In genomic region chr6:105136433-105137350, GRCh38 we compare ENCODE assay signal across 1 cellular context.
A peak's percentile ranks its signal among the peaks of the same experiment; 100 is the strongest.
TF ChIP-seq lines count a peak whose summit lies in the region.

No MANE protein-coding gene starts in this region.

TF ChIP-seq in H1, 55 proteins besides CTCF, POLR2A, EP300 and RAD21 (continued from another document):
- TF ChIP-seq USF2 (IDR thresholded peaks at IDR 0.05; ENCODE audit: low read length) (no peak), EZH2 (IDR thresholded peaks at IDR 0.05; ENCODE audit: low read depth, low read length, severe bottlenecking) (peak; percentile 57), SRF (IDR thresholded peaks at IDR 0.05; ENCODE audit: low read depth, low read length) (no peak), ZNF274 (IDR thresholded peaks at IDR 0.05; ENCODE audit: borderline replicate concordance, extremely low read depth, low read length) (no peak), CBX5 (IDR thresholded peaks at IDR 0.05; ENCODE audit: low read depth, low read length) (no peak), ASH2L (IDR thresholded peaks at IDR 0.05; ENCODE audit: low read length) (peak; percentile 59), FOSL1 (IDR thresholded peaks at IDR 0.05; ENCODE audit: insufficient read depth, low read depth, low read length) (no peak), PHF8 (conservative IDR thresholded peaks at IDR 0.05; ENCODE audit: low read depth, low read length) (peak; percentile 27; the same call in 1 of the 2 replicates), TAF1 (IDR thresholded peaks at IDR 0.05; ENCODE audit: low read depth, low read length) (0 out of 2 replicates have a peak, but pooled peaks have one; percentile 18), SIN3A (conservative IDR thresholded peaks at IDR 0.05 in 1 of 2, IDR thresholded peaks at IDR 0.05 in 1 of 2; ENCODE audit: low read depth in 1 of 2, low read length in 2 of 2) (no peak), NRF1 (IDR thresholded peaks at IDR 0.05; ENCODE audit: low read depth, low read length) (peak; percentile 50), KDM4A (IDR thresholded peaks at IDR 0.05; ENCODE audit: low read depth, low read length, severe bottlenecking) (peak; percentile 90), E2F6 (IDR thresholded peaks at IDR 0.05) (peak; percentile 66), POLR2AphosphoS5 (IDR thresholded peaks at IDR 0.05; ENCODE audit: low read depth, low read length) (no peak), TBP (IDR thresholded peaks at IDR 0.05; ENCODE audit: low read depth, low read length) (peak; percentile 53; the same call in 1 of the 2 replicates), TEAD4 (IDR thresholded peaks at IDR 0.05; ENCODE audit: low read depth, low read length) (no peak), BACH1 (IDR thresholded peaks at IDR 0.05; ENCODE audit: low read length) (no peak)
- TF ChIP-seq, protein P1, sequence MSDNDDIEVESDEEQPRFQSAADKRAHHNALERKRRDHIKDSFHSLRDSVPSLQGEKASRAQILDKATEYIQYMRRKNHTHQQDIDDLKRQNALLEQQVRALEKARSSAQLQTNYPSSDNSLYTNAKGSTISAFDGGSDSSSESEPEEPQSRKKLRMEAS (IDR thresholded peaks at IDR 0.05): peak; percentile 52
